14 cellular contexts compared by ENCODE assay signal in the genomic region with DNA sequence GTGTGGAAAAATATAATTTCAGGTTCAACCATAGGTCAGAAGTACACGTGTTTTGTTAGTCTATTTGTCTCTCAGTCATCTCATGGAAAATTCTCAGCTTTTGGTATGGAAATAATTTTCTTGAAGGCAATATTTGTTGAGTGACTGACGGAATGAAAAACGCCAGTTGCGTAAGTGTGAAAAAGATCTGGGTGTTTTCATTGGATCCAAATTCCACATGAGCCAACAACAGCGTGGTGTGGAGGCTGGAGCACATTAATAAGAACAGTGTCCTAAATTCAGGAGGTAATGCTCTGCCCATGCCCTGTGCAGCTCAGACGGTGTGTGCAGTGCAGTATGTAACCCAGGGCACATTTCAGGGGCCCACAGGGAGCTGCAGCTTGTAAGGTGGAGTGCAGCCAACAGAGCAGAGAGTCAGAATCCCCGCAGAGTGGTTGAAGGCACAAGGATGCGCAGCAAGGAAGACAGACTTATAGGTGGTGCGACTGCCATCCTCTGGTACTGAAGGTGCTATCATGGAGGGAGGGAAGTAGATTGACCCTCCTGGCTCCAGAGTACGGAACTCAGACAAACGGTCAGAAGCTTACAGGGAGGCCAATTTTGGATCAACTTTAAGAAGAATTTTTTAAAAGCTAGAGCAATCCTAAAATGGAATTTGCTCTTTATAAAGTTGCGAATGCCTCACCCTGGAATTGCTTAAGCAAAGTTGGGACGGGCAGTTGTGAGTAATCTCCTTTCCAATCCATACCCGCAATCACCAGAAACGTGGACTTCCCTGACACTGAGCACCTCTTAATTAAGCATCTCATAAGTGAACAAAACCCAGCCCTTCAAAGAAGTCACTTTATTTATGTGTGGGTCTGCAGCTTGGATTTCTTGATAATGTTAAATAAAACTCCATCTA. TPM values are rescaled to one million over a fixed set of nuclear protein-coding genes. Genes with fewer than 3 reads are reported as not detected.
A peak's percentile ranks its signal among the peaks of the same experiment; 100 is the strongest.
DNase-seq lines count a peak whose midpoint lies in the region; TF ChIP-seq lines count a peak whose summit lies in the region.
"Had no signal": no experiment of that assay in that cellular context is flagged by ENCODE, and none has a peak within 500 bp of the region (broad histone marks: within the 10 kb centered on the region; RNA-seq: fewer than 3 reads in every experiment).

No MANE protein-coding gene starts in this region.

- WGBS in trophoblast cell (ENCODE audit: extremely low coverage, insufficient coverage, insufficient read length): no CpG with 5 or more reads among the region's 15 CpGs

- H4K91ac ChIP-seq in trophoblast cell (ENCODE audit: low read depth, low read length): no peak overlapping the region

- no peaks in the 10 kb centered on the region for H3K27me3 ChIP-seq in trophoblast cell (ENCODE audit: insufficient read depth, low read length)
- H3K27me3 ChIP-seq in HAP-1 (ENCODE audit: low read depth): no peaks in the 10 kb centered on the region
- H3K27me3 ChIP-seq: cardiac muscle cell had no signal

- H3K36me3 ChIP-seq in trophoblast cell (ENCODE audit: control insufficient read depth in 1 of 2, insufficient read depth in 2 of 2, low read length in 2 of 2) (no peaks in the 10 kb centered on the region), HAP-1 (replicated peaks) (no peaks in the 10 kb centered on the region)
- H3K36me3 ChIP-seq: cardiac muscle cell had no signal

- no peak overlapping the region for H2AFZ ChIP-seq in trophoblast cell (ENCODE audit: insufficient read depth, low read length, poor library complexity)

- H3K9ac ChIP-seq in trophoblast cell (ENCODE audit: low read length): no peak overlapping the region

- H2BK120ac ChIP-seq in trophoblast cell (ENCODE audit: insufficient read depth, low read length, poor library complexity): no peak overlapping the region

- TF ChIP-seq CTCF in AG10803 (conservative IDR thresholded peaks at IDR 0.05; ENCODE audit: low read length): no peak
- no peak for TF ChIP-seq CTCF in fibroblast of villous mesenchyme (IDR thresholded peaks at IDR 0.05; ENCODE audit: insufficient read depth, low read depth, low read length)

- H3K14ac ChIP-seq in trophoblast cell (ENCODE audit: low read length): no peak overlapping the region

- no peak overlapping the region for H4K12ac ChIP-seq in trophoblast cell (ENCODE audit: low read depth, low read length)

- peak overlapping the region; percentile 27 for H2BK12ac ChIP-seq in trophoblast cell (ENCODE audit: low read length)

- H4K8ac ChIP-seq in trophoblast cell (ENCODE audit: low read depth, low read length): no peak overlapping the region

- in situ Hi-C loops in HAP-1 (cut with MboI; ENCODE audit: low sequenced_read_pairs): no loop called here

- no peak overlapping the region for H3K23ac ChIP-seq in trophoblast cell (ENCODE audit: low read length)

- no peak overlapping the region for H3K4me2 ChIP-seq in trophoblast cell (ENCODE audit: low read length)

- no peak overlapping the region for H3K27ac ChIP-seq in trophoblast cell (ENCODE audit: low read depth, low read length)
- H3K27ac ChIP-seq: cardiac muscle cell had no signal

- H3K4me3 ChIP-seq in AG10803 (ENCODE audit: low read length): peak overlapping the region; percentile 27
- H3K4me3 ChIP-seq in fibroblast of villous mesenchyme (ENCODE audit: low read depth, low read length): no peak overlapping the region
- H3K4me3 ChIP-seq in trophoblast cell (ENCODE audit: low read depth, low read length): peak overlapping the region; percentile 4
- no peak overlapping the region for H3K4me3 ChIP-seq in HAP-1
- H3K4me3 ChIP-seq: cardiac muscle cell, K562 had no signal

- peak; percentile 86 for DNase-seq in AG10803 (ENCODE audit: low read depth)
- peak; percentile 49 for DNase-seq in amniotic epithelial cell (ENCODE audit: low read depth)
- DNase-seq in fibroblast of villous mesenchyme (ENCODE audit: low read depth): peak; percentile 54
- DNase-seq in trophoblast cell: peak; percentile 82 to 97
- no peak for DNase-seq in HAP-1 (ENCODE audit: low spot score in 2 of 2)
- DNase-seq in OCI-M2 (lab: John Stamatoyannopoulos, UW; ENCODE audit: unreplicated experiment): no peak
- no peak for DNase-seq in KG1 (lab: John Stamatoyannopoulos, UW)
- DNase-seq in amniotic stem cell (lab: John Stamatoyannopoulos, UW): no peak
- DNase-seq: activated CD4-positive, alpha-beta memory T cell treated with anti-CD3 and anti-CD28 coated beads, Interleukin-2, amount 10 ng/mL, durations not matched to agents 7 days and 5 days; NCI-H1436; NCI-H526; SHP77 treated with DMSO at 0.1 percent for 48 hours had no signal

- H3K4me1 ChIP-seq in trophoblast cell (ENCODE audit: control insufficient read depth in 1 of 2, insufficient read depth in 2 of 2, low read length in 2 of 2): peaks cover 16 to 21% of the 10 kb centered on the region in 2 experiments
- H3K4me1 ChIP-seq in HAP-1: no peaks in the 10 kb centered on the region

- H2BK5ac ChIP-seq in trophoblast cell (ENCODE audit: low read depth, low read length, poor library complexity): no peak overlapping the region

- no peaks in the 10 kb centered on the region for H3K79me2 ChIP-seq in trophoblast cell (ENCODE audit: control insufficient read depth, insufficient read depth, low read length, poor library complexity)

- H3K4ac ChIP-seq in trophoblast cell (ENCODE audit: low read depth, low read length): peak overlapping the region; percentile 30

- peaks cover 17% of the 10 kb centered on the region for H3K79me1 ChIP-seq in trophoblast cell (ENCODE audit: low read length)

- H2AK5ac ChIP-seq in trophoblast cell (ENCODE audit: low read length): no peak overlapping the region

- peaks cover 4% of the 10 kb centered on the region for H3K9me3 ChIP-seq in trophoblast cell (ENCODE audit: insufficient read depth, low read depth, low read length)
- no peaks in the 10 kb centered on the region for H3K9me3 ChIP-seq in HAP-1

- H3K18ac ChIP-seq in trophoblast cell (ENCODE audit: low read length): peak overlapping the region; percentile 51

RNA-seq across cellular contexts. Expression of gene EGFR, which starts 38.0 kb away (rescaled TPM):
- total RNA-seq in fibroblast of villous mesenchyme: 92.8 and 98.9 TPM in 2 replicates
- 29.0 and 30.5 TPM in 2 replicates for polyA plus RNA-seq in trophoblast cell (2013)
- total RNA-seq: activated CD4-positive, alpha-beta memory T cell treated with anti-CD3 and anti-CD28 coated beads, Interleukin-2, amount 10 ng/mL, durations not matched to agents 7 days and 5 days had no signal
- polyA plus RNA-seq: K562 had no signal

Comparison
In these comparisons a context has a peak if more than half of its experiments do, and no peak if none do; other contexts are left out.
1. DNase-seq: peak in AG10803 (single experiment), amniotic epithelial cell (single experiment), fibroblast of villous mesenchyme (single experiment) and trophoblast cell (2 of 2); none in HAP-1 (0 of 2), OCI-M2 (single experiment), KG1 (single experiment) and amniotic stem cell (single experiment).
2. H3K4me3 ChIP-seq: peak in AG10803 (single experiment) and trophoblast cell (single experiment); none in fibroblast of villous mesenchyme (single experiment) and HAP-1 (single experiment).